Comparison of ENCODE assay signal across 17 cellular contexts in the genomic region with DNA sequence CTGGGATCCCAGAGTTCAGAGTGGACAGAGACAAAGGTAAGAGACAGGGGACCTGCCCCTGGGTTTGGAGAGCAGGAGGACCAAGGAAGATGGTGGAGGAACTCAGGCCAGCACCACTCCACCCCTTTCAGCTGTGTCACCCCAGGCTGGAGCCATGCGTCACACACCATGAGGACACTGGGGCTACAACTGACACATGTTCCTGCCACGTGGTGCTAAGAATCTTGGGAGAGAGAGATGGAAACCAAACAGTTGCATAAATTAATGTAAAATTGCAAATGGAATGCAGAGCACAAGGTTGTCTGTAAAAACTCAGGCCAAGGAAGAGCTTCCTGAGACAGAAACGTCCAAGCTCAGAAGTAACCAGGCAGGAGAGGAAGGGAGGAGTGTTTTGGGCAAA. TPM values are rescaled to one million over a fixed set of nuclear protein-coding genes. Genes with fewer than 3 reads are reported as not detected.
"Had no signal": no experiment of that assay in that cellular context is flagged by ENCODE, and none has a peak within 500 bp of the region (broad histone marks: within the 10 kb centered on the region; RNA-seq: fewer than 3 reads in every experiment).

No MANE protein-coding gene starts in this region.

- H3K4me3 ChIP-seq: colonic mucosa, ovary, right atrium auricular region, smooth muscle cell, testis, tibial nerve had no signal

- H3K36me3 ChIP-seq: colonic mucosa, ovary, right atrium auricular region, tibial nerve had no signal

- H3K27me3 ChIP-seq: colonic mucosa, ovary, right atrium auricular region, testis, tibial nerve had no signal

- H3K36me3 Mint-ChIP-seq: stimulated activated memory B cell treated with anti-CD40 and anti-IgM and Interleukin-4, amounts not matched to agents 10 μg/mL and 1 μg/mL and 100 μg/mL, for 72 hours had no signal

- H3K4me1 ChIP-seq: testis had no signal

- H3K9me3 Mint-ChIP-seq: endodermal cell; stimulated activated naive CD8-positive, alpha-beta T cell treated with anti-CD3 and anti-CD28 coated beads, Interleukin-15, Interleukin-2, amounts not matched to agents 100 ng/mL and 50 ng/mL, for 24 hours had no signal

- ATAC-seq: left colon; naive thymus-derived CD4-positive, alpha-beta T cell; stimulated activated memory B cell treated with anti-CD40 and anti-IgM and Interleukin-4, amounts not matched to agents 10 μg/mL and 1 μg/mL and 100 μg/mL, for 72 hours had no signal

- H3K27ac ChIP-seq: colonic mucosa, ovary, right atrium auricular region, testis, tibial nerve had no signal

- H3K4me1 Mint-ChIP-seq: endodermal cell had no signal

- DNase-seq: colonic mucosa; dermis blood vessel endothelial cell; endodermal cell; erythroblast; foreskin melanocyte; hippocampal formation; left colon; naive thymus-derived CD4-positive, alpha-beta T cell; ovary; stimulated activated CD4-positive, alpha-beta T cell treated with anti-CD3 and anti-CD28 coated beads, Interleukin-4, amount 100 ng/mL, for 1 hour; testis had no signal

- H3K4me3 Mint-ChIP-seq: endodermal cell; stimulated activated memory B cell treated with anti-CD40 and anti-IgM and Interleukin-4, amounts not matched to agents 10 μg/mL and 1 μg/mL and 100 μg/mL, for 72 hours; stimulated activated naive CD8-positive, alpha-beta T cell treated with anti-CD3 and anti-CD28 coated beads, Interleukin-15, Interleukin-2, amounts not matched to agents 100 ng/mL and 50 ng/mL, for 24 hours had no signal

- FAIRE-seq: endothelial cell of umbilical vein had no signal

- H3K4me2 ChIP-seq: smooth muscle cell had no signal

- H3K27me3 Mint-ChIP-seq: stimulated activated memory B cell treated with anti-CD40 and anti-IgM and Interleukin-4, amounts not matched to agents 10 μg/mL and 1 μg/mL and 100 μg/mL, for 72 hours; stimulated activated naive CD8-positive, alpha-beta T cell treated with anti-CD3 and anti-CD28 coated beads, Interleukin-15, Interleukin-2, amounts not matched to agents 100 ng/mL and 50 ng/mL, for 24 hours had no signal

- H3K9me3 ChIP-seq: colonic mucosa, ovary, right atrium auricular region, testis, tibial nerve had no signal

- H3K27ac Mint-ChIP-seq: endodermal cell; stimulated activated memory B cell treated with anti-CD40 and anti-IgM and Interleukin-4, amounts not matched to agents 10 μg/mL and 1 μg/mL and 100 μg/mL, for 72 hours; stimulated activated naive CD8-positive, alpha-beta T cell treated with anti-CD3 and anti-CD28 coated beads, Interleukin-15, Interleukin-2, amounts not matched to agents 100 ng/mL and 50 ng/mL, for 24 hours had no signal

RNA-seq across cellular contexts. Expression of gene SV2B, which starts 55.0 kb away (rescaled TPM):
- total RNA-seq: endothelial cell of umbilical vein, smooth muscle cell had no signal
- polyA plus RNA-seq: endothelial cell of umbilical vein, smooth muscle cell had no signal
